In the genomic region with DNA sequence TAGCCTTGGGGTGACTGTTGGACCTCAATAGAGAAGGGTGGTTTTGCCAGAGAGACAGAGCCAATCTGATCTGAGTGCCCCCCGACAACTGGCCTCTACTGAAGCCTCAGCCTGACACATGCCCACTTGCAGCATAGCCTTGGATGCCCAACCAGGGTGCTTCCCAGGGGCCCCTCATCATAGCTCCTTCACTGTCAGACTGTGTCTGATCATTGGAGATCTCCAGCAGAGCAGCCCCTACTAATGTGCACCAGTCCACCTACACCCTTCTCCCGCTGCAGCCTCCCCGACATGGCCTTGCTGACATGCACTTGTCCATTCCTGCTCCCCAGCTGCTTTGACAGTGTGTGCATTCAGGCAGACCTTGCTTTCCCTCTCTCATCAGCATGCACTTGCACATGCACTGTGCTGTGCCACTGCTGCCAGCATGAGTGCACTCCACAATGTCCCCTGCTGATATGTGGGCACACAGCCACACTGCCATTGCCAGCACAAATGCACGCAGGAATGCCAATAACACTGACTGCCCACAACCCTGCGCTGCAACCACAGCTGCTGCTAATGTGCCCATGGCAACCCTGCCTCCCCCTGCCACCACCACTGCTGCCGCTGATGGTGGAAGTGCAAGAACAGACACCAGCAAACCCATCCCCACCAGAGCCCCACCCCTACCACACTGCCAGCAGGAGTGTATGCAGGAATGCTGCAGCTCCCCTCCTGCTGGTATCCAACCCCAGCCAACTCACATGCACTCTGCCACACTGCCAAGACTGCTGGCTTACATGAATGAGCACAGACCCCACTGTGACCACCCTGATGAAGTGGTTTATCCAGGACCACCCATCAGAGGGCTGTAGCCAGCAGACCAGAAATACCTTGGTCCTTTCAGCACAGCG, we compare ENCODE assay signal across 1 cellular context.
TF ChIP-seq lines count a peak whose summit lies in the region.

No MANE protein-coding gene starts in this region.

TF ChIP-seq in IMR-90, 13 proteins besides CTCF, POLR2A, EP300 and RAD21 (continued from another document):
- TF ChIP-seq, protein P1, sequence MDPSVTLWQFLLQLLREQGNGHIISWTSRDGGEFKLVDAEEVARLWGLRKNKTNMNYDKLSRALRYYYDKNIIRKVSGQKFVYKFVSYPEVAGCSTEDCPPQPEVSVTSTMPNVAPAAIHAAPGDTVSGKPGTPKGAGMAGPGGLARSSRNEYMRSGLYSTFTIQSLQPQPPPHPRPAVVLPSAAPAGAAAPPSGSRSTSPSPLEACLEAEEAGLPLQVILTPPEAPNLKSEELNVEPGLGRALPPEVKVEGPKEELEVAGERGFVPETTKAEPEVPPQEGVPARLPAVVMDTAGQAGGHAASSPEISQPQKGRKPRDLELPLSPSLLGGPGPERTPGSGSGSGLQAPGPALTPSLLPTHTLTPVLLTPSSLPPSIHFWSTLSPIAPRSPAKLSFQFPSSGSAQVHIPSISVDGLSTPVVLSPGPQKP (IDR thresholded peaks at IDR 0.05; ENCODE audit: borderline replicate concordance, low read depth, low read length): no peak
- TF ChIP-seq CHD1 (IDR thresholded peaks at IDR 0.05; ENCODE audit: low read depth, low read length) (no peak), RCOR1 (IDR thresholded peaks at IDR 0.05; ENCODE audit: insufficient replicate concordance, low read length) (no peak), MAFK (IDR thresholded peaks at IDR 0.05; ENCODE audit: low read depth, low read length) (no peak), SMC3 (IDR thresholded peaks at IDR 0.05; ENCODE audit: low read depth, low read length) (no peak), MAZ (IDR thresholded peaks at IDR 0.05; ENCODE audit: borderline replicate concordance, low read depth, low read length) (no peak), FOS (IDR thresholded peaks at IDR 0.05; ENCODE audit: low read depth, low read length) (no peak)
